In genomic region chr19:5091576-5092215, GRCh38 we compare ENCODE assay signal across 12 cellular contexts.
DNase-seq lines count a peak whose midpoint lies in the region; ATAC-seq, FAIRE-seq and TF ChIP-seq lines count a peak whose summit lies in the region.
"Had no signal": no experiment of that assay in that cellular context is flagged by ENCODE, and none has a peak within 500 bp of the region (broad histone marks: within the 10 kb centered on the region; RNA-seq: fewer than 3 reads in every experiment).

No MANE protein-coding gene starts in this region.

- H3K4me1 ChIP-seq in A673 (ENCODE audit: insufficient read depth, low read length, poor library complexity, severe bottlenecking) = peaks cover 67% of the 10 kb centered on the region
- peaks cover 0 to 12% (median under 1%) of the 10 kb centered on the region in 3 donors for H3K4me1 ChIP-seq in pancreas
- H3K4me1 ChIP-seq in mucosa of descending colon (ENCODE audit: low read depth) = no peaks in the 10 kb centered on the region

- H3K27me3 ChIP-seq in A673 (replicated peaks; ENCODE audit: insufficient read depth, low read depth, low read length, poor library complexity) (no peaks in the 10 kb centered on the region), pancreas (no peaks in the 10 kb centered on the region)

- DNase-seq in A673 (ENCODE audit: low spot score) = no peak
- DNase-seq in NCI-H69 (lab: John Stamatoyannopoulos, UW) = peak; percentile 80
- DNase-seq in fibroblast of villous mesenchyme (ENCODE audit: low read depth) = peak; percentile 38
- DNase-seq in pancreas = peak in 1 of 6 donors; percentile 41
- DNase-seq in mesenteric fat pad (ENCODE audit: low spot score) = no peak
- DNase-seq in activated CD4-positive, alpha-beta memory T cell treated with anti-CD3 and anti-CD28 coated beads, Interleukin-2, amount 10 ng/mL, durations not matched to agents 7 days and 5 days = no peak
- DNase-seq in mucosa of descending colon = no peak
- no peak for DNase-seq in T-cell
- DNase-seq: activated CD4-positive, alpha-beta T cell treated with anti-CD3 and anti-CD28 coated beads for 48 hours; activated naive CD4-positive, alpha-beta T cell; HCEC 1CT; KG1 had no signal

- no peaks in the 10 kb centered on the region for H3K4me1 Mint-ChIP-seq in activated CD4-positive, alpha-beta memory T cell treated with anti-CD3 and anti-CD28 coated beads, Interleukin-2, amount 10 ng/mL, durations not matched to agents 7 days and 5 days
- no peaks in the 10 kb centered on the region for H3K4me1 Mint-ChIP-seq in T-cell

- no peaks in the 10 kb centered on the region for H3K27me3 Mint-ChIP-seq in activated CD4-positive, alpha-beta memory T cell treated with anti-CD3 and anti-CD28 coated beads, Interleukin-2, amount 10 ng/mL, durations not matched to agents 7 days and 5 days
- no peaks in the 10 kb centered on the region for H3K27me3 Mint-ChIP-seq in T-cell

- CTCF ChIA-PET in A673 (lab: Charles Lee) (no interaction called here), T-cell (lab: Charles Lee) (no interaction called here)
- CTCF ChIA-PET in activated CD4-positive, alpha-beta memory T cell treated with anti-CD3 and anti-CD28 coated beads, Interleukin-2, amount 10 ng/mL, durations not matched to agents 7 days and 5 days (lab: Charles Lee) = no interaction called here

- POLR2A ChIA-PET in A673 (lab: Charles Lee; ENCODE audit: low non-redundant PET) = no interaction called here
- POLR2A ChIA-PET in activated CD4-positive, alpha-beta memory T cell treated with anti-CD3 and anti-CD28 coated beads, Interleukin-2, amount 10 ng/mL, durations not matched to agents 7 days and 5 days (lab: Charles Lee) = no interaction called here
- POLR2A ChIA-PET in T-cell (lab: Charles Lee) = no interaction called here

- no TSS peak for BruUV-seq in A673 (replicated peaks; lab: Mats Ljungman, UMichigan)

- no peaks in the 10 kb centered on the region for H3K36me3 ChIP-seq in A673 (ENCODE audit: insufficient read depth, low read length, poor library complexity, severe bottlenecking)
- H3K36me3 ChIP-seq in pancreas = no peaks in the 10 kb centered on the region
- no peaks in the 10 kb centered on the region for H3K36me3 ChIP-seq in mucosa of descending colon (ENCODE audit: low read depth)

- FAIRE-seq in pancreas (lab: Jason Lieb, UNC) = no peak

- TF ChIP-seq CTCF in A673 (conservative IDR thresholded peaks at IDR 0.05; ENCODE audit: low read depth, low read length) (no peak), fibroblast of villous mesenchyme (IDR thresholded peaks at IDR 0.05; ENCODE audit: insufficient read depth, low read depth, low read length) (no peak), pancreas (IDR thresholded peaks at IDR 0.05) (no peak), mucosa of descending colon (IDR thresholded peaks at IDR 0.05) (no peak)

- no peak overlapping the region for H3K4me3 Mint-ChIP-seq in activated CD4-positive, alpha-beta memory T cell treated with anti-CD3 and anti-CD28 coated beads, Interleukin-2, amount 10 ng/mL, durations not matched to agents 7 days and 5 days
- no peak overlapping the region for H3K4me3 Mint-ChIP-seq in T-cell

- no peak overlapping the region for H3K4me3 ChIP-seq in A673 (ENCODE audit: low read depth, low read length, poor library complexity, severe bottlenecking)
- no peak overlapping the region for H3K4me3 ChIP-seq in fibroblast of villous mesenchyme (ENCODE audit: low read depth, low read length)
- H3K4me3 ChIP-seq in pancreas = no peak overlapping the region
- H3K4me3 ChIP-seq in mucosa of descending colon = no peak overlapping the region

- ATAC-seq in pancreas (peak in 3 of 4 donors; percentile 12 to 23 (median 20)), mucosa of descending colon (no peak), T-cell (replicated peaks in 1 of 4) (no peak)

- WGBS in pancreas, 2 donors = 69 to 79% methylated on average over 19 of the region's 19 CpGs

- intact Hi-C loops in A673 (cut with micrococcal nuclease; ENCODE audit: unreplicated experiment) = no loop called here
- intact Hi-C loops in pancreas (cut with DNase I) = no loop called here
- intact Hi-C loops in mucosa of descending colon (cut with DNase I, micrococcal nuclease) = no loop called here

- H3K36me3 Mint-ChIP-seq in activated CD4-positive, alpha-beta memory T cell treated with anti-CD3 and anti-CD28 coated beads, Interleukin-2, amount 10 ng/mL, durations not matched to agents 7 days and 5 days (ENCODE audit: low read depth) = peaks cover 5% of the 10 kb centered on the region
- peaks cover 15% of the 10 kb centered on the region for H3K36me3 Mint-ChIP-seq in T-cell

- H3K9me3 ChIP-seq in A673 (ENCODE audit: low read depth, low read length, poor library complexity, severe bottlenecking) (no peaks in the 10 kb centered on the region), pancreas (no peaks in the 10 kb centered on the region), mucosa of descending colon (no peaks in the 10 kb centered on the region)

- peak overlapping the region; percentile 100 for H3K27ac ChIP-seq in A673 (ENCODE audit: low read depth, low read length, poor library complexity, severe bottlenecking)
- peak overlapping the region; percentile 23 to 41 (median 30) for H3K27ac ChIP-seq in pancreas

- no peak overlapping the region for H3K27ac Mint-ChIP-seq in activated CD4-positive, alpha-beta memory T cell treated with anti-CD3 and anti-CD28 coated beads, Interleukin-2, amount 10 ng/mL, durations not matched to agents 7 days and 5 days
- H3K27ac Mint-ChIP-seq in T-cell = no peak overlapping the region

- peaks cover under 1% of the 10 kb centered on the region for H3K9me3 Mint-ChIP-seq in activated CD4-positive, alpha-beta memory T cell treated with anti-CD3 and anti-CD28 coated beads, Interleukin-2, amount 10 ng/mL, durations not matched to agents 7 days and 5 days
- no peaks in the 10 kb centered on the region for H3K9me3 Mint-ChIP-seq in T-cell

Comparison
In these comparisons a context has a peak if more than half of its experiments do, and no peak if none do; other contexts are left out.
1. DNase-seq: peak in NCI-H69 (single experiment) and fibroblast of villous mesenchyme (single experiment); none in A673 (single experiment), mesenteric fat pad (single experiment), activated CD4-positive, alpha-beta memory T cell treated with anti-CD3 and anti-CD28 coated beads, Interleukin-2, amount 10 ng/mL, durations not matched to agents 7 days and 5 days (single experiment), mucosa of descending colon (0 of 3) and T-cell (0 of 34).
2. ATAC-seq: peak in pancreas (3 of 4); none in mucosa of descending colon (single experiment) and T-cell (0 of 4).